8 cellular contexts compared by ENCODE assay signal in genomic region chr11:72782081-72782920, GRCh38.
DNase-seq lines count a peak whose midpoint lies in the region; ATAC-seq and TF ChIP-seq lines count a peak whose summit lies in the region.

No MANE protein-coding gene starts in this region.

- H3K27ac ChIP-seq in VCaP: peak overlapping the region; percentile 89; the same call in 1 of the 2 replicates

- ATAC-seq in HG02623 (IDR thresholded peaks at IDR 0.05; ENCODE audit: unreplicated experiment): peak; percentile 9
- peak; percentile 3 for ATAC-seq in stimulated activated effector memory CD8-positive, alpha-beta T cell treated with anti-CD3 and anti-CD28 coated beads, Interleukin-12 subunit alpha, Interleukin-12 subunit beta, amount 100 ng/mL, for 72 hours

- no peaks in the 10 kb centered on the region for H3K9me3 Mint-ChIP-seq in stimulated activated effector memory CD8-positive, alpha-beta T cell treated with anti-CD3 and anti-CD28 coated beads, Interleukin-12 subunit alpha, Interleukin-12 subunit beta, amount 100 ng/mL, for 72 hours

- peaks cover 9% of the 10 kb centered on the region for H3K36me3 Mint-ChIP-seq in stimulated activated effector memory CD8-positive, alpha-beta T cell treated with anti-CD3 and anti-CD28 coated beads, Interleukin-12 subunit alpha, Interleukin-12 subunit beta, amount 100 ng/mL, for 72 hours

- TF ChIP-seq CTCF in VCaP (conservative IDR thresholded peaks at IDR 0.05): no peak

- peak overlapping the region; percentile 70 for H3K4me3 Mint-ChIP-seq in stimulated activated effector memory CD8-positive, alpha-beta T cell treated with anti-CD3 and anti-CD28 coated beads, Interleukin-12 subunit alpha, Interleukin-12 subunit beta, amount 100 ng/mL, for 72 hours

- DNase-seq in COR-L47 (lab: John Stamatoyannopoulos, UW) (peak; percentile 38), superior temporal gyrus (ENCODE audit: extremely low spot score) (no peak), NCI-H2107 treated with DMSO at 0.1 percent for 48 hours (lab: John Stamatoyannopoulos, UW; ENCODE audit: unreplicated experiment) (no peak), HEK293T (ENCODE audit: extremely low spot score) (no peak)
- DNase-seq in stimulated activated effector memory CD8-positive, alpha-beta T cell treated with anti-CD3 and anti-CD28 coated beads, Interleukin-12 subunit alpha, Interleukin-12 subunit beta, amount 100 ng/mL, for 72 hours (ENCODE audit: low spot score in 2 of 2): no peak

- H3K4me1 Mint-ChIP-seq in stimulated activated effector memory CD8-positive, alpha-beta T cell treated with anti-CD3 and anti-CD28 coated beads, Interleukin-12 subunit alpha, Interleukin-12 subunit beta, amount 100 ng/mL, for 72 hours: peaks cover 30% of the 10 kb centered on the region

- CTCF ChIA-PET in HEK293T (lab: Yijun Ruan, JAX): interaction anchor here (0.8 kb wide), 1 partner anchor 12 kb away, joined by 8 read pairs; the partner anchor contains the start of gene STARD10

- POLR2A ChIA-PET in HEK293T (lab: Yijun Ruan, JAX): interaction anchor here (0.9 to 1.4 kb wide), 4 partner anchors 10 to 32 kb away, joined by 3 to 9 read pairs (median 4); partner anchors contain the start of genes ATG16L2 and STARD10

- peak overlapping the region; percentile 33 for H3K4me3 ChIP-seq in iPS-11a (ENCODE audit: low read depth, low read length)

- H3K27ac Mint-ChIP-seq in stimulated activated effector memory CD8-positive, alpha-beta T cell treated with anti-CD3 and anti-CD28 coated beads, Interleukin-12 subunit alpha, Interleukin-12 subunit beta, amount 100 ng/mL, for 72 hours: peak overlapping the region; percentile 12

TF ChIP-seq in HEK293T, 16 proteins besides CTCF, POLR2A, EP300 and RAD21:
- TF ChIP-seq PKNOX1 (IDR thresholded peaks at IDR 0.05): no peak
- TF ChIP-seq CTBP1 (IDR thresholded peaks at IDR 0.05; ENCODE audit: borderline replicate concordance): no peak
- TF ChIP-seq FOXA1 (IDR thresholded peaks at IDR 0.05): no peak
- no peak for TF ChIP-seq LEF1 (IDR thresholded peaks at IDR 0.05; ENCODE audit: borderline replicate concordance)
- no peak for TF ChIP-seq ARNT (IDR thresholded peaks at IDR 0.05)
- TF ChIP-seq SUZ12 (IDR thresholded peaks at IDR 0.05): no peak
- TF ChIP-seq FOXM1 (IDR thresholded peaks at IDR 0.05; ENCODE audit: borderline replicate concordance): no peak
- TF ChIP-seq ELF4 (IDR thresholded peaks at IDR 0.05): no peak
- TF ChIP-seq TARDBP (IDR thresholded peaks at IDR 0.05): no peak
- TF ChIP-seq ZNF384 (IDR thresholded peaks at IDR 0.05): no peak
- TF ChIP-seq NFRKB (IDR thresholded peaks at IDR 0.05): no peak
- TF ChIP-seq HDGF (IDR thresholded peaks at IDR 0.05; ENCODE audit: borderline replicate concordance): no peak
- no peak for TF ChIP-seq BHLHE40 (IDR thresholded peaks at IDR 0.05; ENCODE audit: borderline replicate concordance)
- TF ChIP-seq L3MBTL2 (conservative IDR thresholded peaks at IDR 0.05): no peak
- no peak for TF ChIP-seq FOXK2 (IDR thresholded peaks at IDR 0.05)
- TF ChIP-seq SP1 (IDR thresholded peaks at IDR 0.05): no peak
